In genomic region chr7:141073641-141074161, GRCh38 we compare ENCODE assay signal across 8 cellular contexts. TPM values are rescaled to one million over a fixed set of nuclear protein-coding genes. Genes with fewer than 3 reads are reported as not detected.
A peak's percentile ranks its signal among the peaks of the same experiment; 100 is the strongest.
DNase-seq lines count a peak whose midpoint lies in the region; ATAC-seq, FAIRE-seq and TF ChIP-seq lines count a peak whose summit lies in the region.

TMEM178B (plus strand) TSS chr7:141074064.

- no peak for TF ChIP-seq CTCF in CD8-positive, alpha-beta T cell (IDR thresholded peaks at IDR 0.05)
- TF ChIP-seq CTCF in HL-60 (IDR thresholded peaks at IDR 0.05; ENCODE audit: insufficient read depth, low read length): no peak
- no peak for TF ChIP-seq CTCF in hepatocyte (IDR thresholded peaks at IDR 0.05; ENCODE audit: poor library complexity)
- TF ChIP-seq CTCF in RWPE1 (conservative IDR thresholded peaks at IDR 0.05; ENCODE audit: low read depth): no peak
- TF ChIP-seq CTCF in D721Med (IDR thresholded peaks at IDR 0.05; ENCODE audit: insufficient read depth, missing control alignments): no peak

- H2AFZ ChIP-seq in hepatocyte: peak within 1 kb of the TSS; percentile 26

- H3K27me3 ChIP-seq in CD8-positive, alpha-beta T cell (ENCODE audit: insufficient read depth, low read length): peaks cover 18% of the 10 kb centered on the region
- H3K27me3 ChIP-seq in HL-60 (ENCODE audit: insufficient read depth, poor library complexity, severe bottlenecking): peaks cover 71% of the 10 kb centered on the region
- H3K27me3 ChIP-seq in hepatocyte: peaks cover 93% of the 10 kb centered on the region

- H3K36me3 ChIP-seq in CD8-positive, alpha-beta T cell (ENCODE audit: insufficient read depth, low read length): no peaks in the 10 kb centered on the region
- no peaks in the 10 kb centered on the region for H3K36me3 ChIP-seq in hepatocyte (replicated peaks; ENCODE audit: insufficient read depth, low read depth)

- peaks cover 26% of the 10 kb centered on the region for H3K4me1 ChIP-seq in CD8-positive, alpha-beta T cell (ENCODE audit: insufficient read depth, low read length)
- peaks cover 20% of the 10 kb centered on the region for H3K4me1 ChIP-seq in hepatocyte (ENCODE audit: insufficient read depth)

- no peaks in the 10 kb centered on the region for H3K36me3 Mint-ChIP-seq in CD8-positive, alpha-beta T cell
- no peaks in the 10 kb centered on the region for H3K36me3 Mint-ChIP-seq in activated naive CD8-positive, alpha-beta T cell

- peak within 1 kb of the TSS; percentile 75 for H3K4me3 Mint-ChIP-seq in CD8-positive, alpha-beta T cell
- peak within 1 kb of the TSS; percentile 83 for H3K4me3 Mint-ChIP-seq in activated naive CD8-positive, alpha-beta T cell

- DNase-seq in CD8-positive, alpha-beta T cell: no peak
- no peak for DNase-seq in HL-60 (ENCODE audit: low read depth in 1 of 2, low spot score in 1 of 2)
- DNase-seq in hepatocyte (ENCODE audit: low spot score): peak; percentile 8
- DNase-seq in skeletal muscle cell (ENCODE audit: low read depth): no peak
- no peak for DNase-seq in RWPE1 (ENCODE audit: low spot score)
- DNase-seq in D721Med (ENCODE audit: insufficient read length, low spot score): no peak
- DNase-seq in NCI-H2107 (lab: John Stamatoyannopoulos, UW): no peak

- H3K4me3 ChIP-seq in CD8-positive, alpha-beta T cell (ENCODE audit: low read depth, low read length): peak within 1 kb of the TSS; percentile 49
- peak within 1 kb of the TSS; percentile 15 for H3K4me3 ChIP-seq in HL-60 (replicated peaks; ENCODE audit: insufficient read depth, low read length)
- peak within 1 kb of the TSS; percentile 42 for H3K4me3 ChIP-seq in hepatocyte
- peak within 1 kb of the TSS; percentile 49 for H3K4me3 ChIP-seq in skeletal muscle cell (ENCODE audit: low read depth, low read length)

- no peaks in the 10 kb centered on the region for H3K9me2 ChIP-seq in hepatocyte (replicated peaks; ENCODE audit: insufficient read depth)

- no peaks in the 10 kb centered on the region for H3K9me3 Mint-ChIP-seq in CD8-positive, alpha-beta T cell
- no peaks in the 10 kb centered on the region for H3K9me3 Mint-ChIP-seq in activated naive CD8-positive, alpha-beta T cell (ENCODE audit: low read depth)

- FAIRE-seq in D721Med (lab: Jason Lieb, UNC): no peak

- no peaks in the 10 kb centered on the region for H3K79me2 ChIP-seq in hepatocyte

- CTCF ChIA-PET in CD8-positive, alpha-beta T cell (lab: Charles Lee): no interaction called here
- CTCF ChIA-PET in RWPE1 (lab: Yijun Ruan, JAX): no interaction called here

- no peaks in the 10 kb centered on the region for H4K20me1 ChIP-seq in hepatocyte (ENCODE audit: insufficient read depth, poor library complexity, severe bottlenecking)

- H3K4me2 ChIP-seq in hepatocyte: peak within 1 kb of the TSS; percentile 94

- no peak within 1 kb of the TSS for H3K27ac ChIP-seq in CD8-positive, alpha-beta T cell (ENCODE audit: low read depth, low read length)
- H3K27ac ChIP-seq in HL-60 (replicated peaks): no peak within 1 kb of the TSS
- H3K27ac ChIP-seq in hepatocyte: no peak within 1 kb of the TSS
- no peak within 1 kb of the TSS for H3K27ac ChIP-seq in RWPE1

- WGBS in hepatocyte (ENCODE audit: low lambda C conversion rate, missing lambda C conversion rate): 4% methylated on average over 21 of the region's 47 CpGs

- peaks cover 21% of the 10 kb centered on the region for H3K4me1 Mint-ChIP-seq in CD8-positive, alpha-beta T cell (ENCODE audit: low read depth)
- H3K4me1 Mint-ChIP-seq in activated naive CD8-positive, alpha-beta T cell (ENCODE audit: low read depth): peaks cover 21% of the 10 kb centered on the region

- H3K27me3 Mint-ChIP-seq in CD8-positive, alpha-beta T cell (ENCODE audit: low read depth): peaks cover 44% of the 10 kb centered on the region
- H3K27me3 Mint-ChIP-seq in activated naive CD8-positive, alpha-beta T cell: peaks cover 32% of the 10 kb centered on the region

- POLR2A ChIA-PET in CD8-positive, alpha-beta T cell (lab: Charles Lee): no interaction called here
- POLR2A ChIA-PET in RWPE1 (lab: Yijun Ruan, JAX; ENCODE audit: low non-redundant PET): no interaction called here

- no peak for ATAC-seq in CD8-positive, alpha-beta T cell

- intact Hi-C loops in CD8-positive, alpha-beta T cell (cut with DNase I, micrococcal nuclease): no loop called here

- H3K9me3 ChIP-seq in CD8-positive, alpha-beta T cell (ENCODE audit: low read length): no peaks in the 10 kb centered on the region
- no peaks in the 10 kb centered on the region for H3K9me3 ChIP-seq in hepatocyte (ENCODE audit: low read depth)

- no peak within 1 kb of the TSS for H3K27ac Mint-ChIP-seq in CD8-positive, alpha-beta T cell
- H3K27ac Mint-ChIP-seq in activated naive CD8-positive, alpha-beta T cell: no peak within 1 kb of the TSS

RNA-seq across cellular contexts. Expression of gene TMEM178B, which starts in this region (rescaled TPM):
- total RNA-seq in CD8-positive, alpha-beta T cell: under 1 TPM; 0.03 to 0.28 TPM
- total RNA-seq in hepatocyte: 0.30 and 0.36 TPM in 2 replicates
- 0.24 and 0.26 TPM in 2 replicates for polyA plus RNA-seq in hepatocyte

Comparison
In these comparisons a context has a peak if more than half of its experiments do, and no peak if none do; other contexts are left out.
1. Peak in DNase-seq, H3K4me3 ChIP-seq and H3K4me2 ChIP-seq in hepatocyte; RNA of the gene not detected or under 1 TPM.